Comparison of ENCODE assay signal across 1 cellular context in the genomic region with DNA sequence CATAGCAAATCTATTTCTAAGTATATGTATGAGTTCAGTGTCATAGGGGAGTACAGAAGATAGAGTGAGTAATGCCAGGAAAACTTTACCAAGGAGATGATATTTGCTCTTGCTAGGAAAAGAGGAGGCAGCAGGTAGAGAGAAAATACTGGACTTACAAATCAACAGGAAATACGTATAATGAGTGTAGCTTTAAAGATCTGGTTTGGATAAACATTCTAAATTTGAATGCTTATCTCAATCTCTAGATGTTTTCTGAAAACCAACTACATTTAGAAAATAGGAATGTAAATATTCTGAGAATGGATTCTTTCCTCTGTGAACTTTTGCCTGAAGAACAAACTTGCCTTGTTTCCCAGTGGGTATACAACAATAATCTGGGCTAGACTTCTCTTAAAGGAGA.
TF ChIP-seq lines count a peak whose summit lies in the region.

No MANE protein-coding gene starts in this region.

TF ChIP-seq in WTC11, 78 proteins besides CTCF, POLR2A, EP300 and RAD21 (continued from another document):
- no peak for TF ChIP-seq PREB (CRISPR knock-in tag; IDR thresholded peaks at IDR 0.05; ENCODE audit: borderline replicate concordance)
- TF ChIP-seq, protein P1, sequence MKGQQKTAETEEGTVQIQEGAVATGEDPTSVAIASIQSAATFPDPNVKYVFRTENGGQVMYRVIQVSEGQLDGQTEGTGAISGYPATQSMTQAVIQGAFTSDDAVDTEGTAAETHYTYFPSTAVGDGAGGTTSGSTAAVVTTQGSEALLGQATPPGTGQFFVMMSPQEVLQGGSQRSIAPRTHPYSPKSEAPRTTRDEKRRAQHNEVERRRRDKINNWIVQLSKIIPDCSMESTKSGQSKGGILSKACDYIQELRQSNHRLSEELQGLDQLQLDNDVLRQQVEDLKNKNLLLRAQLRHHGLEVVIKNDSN (CRISPR knock-in tag; IDR thresholded peaks at IDR 0.05): no peak
- no peak for TF ChIP-seq KAT7 (CRISPR knock-in tag; IDR thresholded peaks at IDR 0.05; ENCODE audit: borderline replicate concordance)
- no peak for TF ChIP-seq ZMAT4 (CRISPR knock-in tag; IDR thresholded peaks at IDR 0.05)
